Comparison of ENCODE assay signal across 1 cellular context in the genomic region with DNA sequence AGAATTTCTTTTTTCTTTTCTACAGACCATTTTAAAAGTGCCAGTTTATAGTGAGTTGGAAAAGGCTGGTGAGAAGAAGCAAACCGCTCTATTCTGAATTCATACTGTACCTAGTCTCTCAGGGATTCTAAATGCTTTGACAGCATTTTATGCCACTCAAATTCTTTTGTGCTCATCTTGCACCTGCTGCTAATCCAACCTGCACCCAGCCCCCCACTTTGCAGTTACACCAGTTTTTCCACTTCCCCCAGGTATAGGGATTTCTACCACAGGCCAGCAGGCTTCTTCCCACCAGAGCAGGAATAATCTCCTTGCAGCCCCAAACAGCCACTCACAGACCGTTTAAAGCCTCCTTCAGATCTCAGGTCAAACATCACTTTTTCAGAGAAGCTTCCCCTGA.
A peak's percentile ranks its signal among the peaks of the same experiment; 100 is the strongest.
TF ChIP-seq lines count a peak whose summit lies in the region.

No MANE protein-coding gene starts in this region.

TF ChIP-seq in H1, 55 proteins besides CTCF, POLR2A, EP300 and RAD21:
- TF ChIP-seq TCF12 (IDR thresholded peaks at IDR 0.05; ENCODE audit: low read depth, low read length): 0 out of 2 replicates have a peak, but pooled peaks have one; percentile 18
- 0 out of 2 replicates have a peak, but pooled peaks have one; percentile 51 for TF ChIP-seq SP1 (IDR thresholded peaks at IDR 0.05; ENCODE audit: low read depth, low read length)
- TF ChIP-seq CTBP2 (IDR thresholded peaks at IDR 0.05; ENCODE audit: borderline replicate concordance, insufficient read depth, insufficient read length, low read length): no peak
